ENCODE assay signal across 19 cellular contexts in genomic region chr2:86015006-86015405, GRCh38.
"Had no signal": no experiment of that assay in that cellular context is flagged by ENCODE, and none has a peak within 500 bp of the region (broad histone marks: within the 10 kb centered on the region; RNA-seq: fewer than 3 reads in every experiment).

No MANE protein-coding gene starts in this region.

- H3K27me3 ChIP-seq: body of pancreas, foreskin keratinocyte, testis, upper lobe of right lung had no signal

- H3K4me3 Mint-ChIP-seq: activated naive CD8-positive, alpha-beta T cell treated with anti-CD3 and anti-CD28 coated beads for 36 hours; natural killer cell treated with Interleukin-12 subunit alpha and Interleukin-12 subunit beta and Interleukin-15 and Interleukin-18, amount 100 ng/mL, for 72 hours; stimulated activated naive CD8-positive, alpha-beta T cell treated with anti-CD3 and anti-CD28 coated beads, Interleukin-15, amount 100 ng/mL, for 72 hours; WTC11 had no signal

- H3K4me3 ChIP-seq: body of pancreas, skin epidermis, testis, upper lobe of right lung had no signal

- H3K27me3 Mint-ChIP-seq: activated naive CD8-positive, alpha-beta T cell treated with anti-CD3 and anti-CD28 coated beads for 36 hours; natural killer cell treated with Interleukin-12 subunit alpha and Interleukin-12 subunit beta and Interleukin-15 and Interleukin-18, amount 100 ng/mL, for 72 hours; stimulated activated naive CD8-positive, alpha-beta T cell treated with anti-CD3 and anti-CD28 coated beads, Interleukin-15, amount 100 ng/mL, for 72 hours had no signal

- H3K4me1 Mint-ChIP-seq: WTC11 had no signal

- H3K27ac Mint-ChIP-seq: activated naive CD8-positive, alpha-beta T cell treated with anti-CD3 and anti-CD28 coated beads for 36 hours; natural killer cell treated with Interleukin-12 subunit alpha and Interleukin-12 subunit beta and Interleukin-15 and Interleukin-18, amount 100 ng/mL, for 72 hours; WTC11 had no signal

- H3K36me3 ChIP-seq: upper lobe of right lung had no signal

- ATAC-seq: body of pancreas; foreskin keratinocyte; natural killer cell treated with Interleukin-12 subunit alpha and Interleukin-12 subunit beta and Interleukin-15 and Interleukin-18, amount 100 ng/mL, for 72 hours; stimulated activated naive CD8-positive, alpha-beta T cell treated with anti-CD3 and anti-CD28 coated beads, Interleukin-15, amount 100 ng/mL, for 72 hours; upper lobe of right lung; WTC11 had no signal

- H3K9me3 ChIP-seq: testis, upper lobe of right lung had no signal

- DNase-seq: activated gamma-delta T cell; activated naive CD8-positive, alpha-beta T cell treated with anti-CD3 and anti-CD28 coated beads for 36 hours; amygdala; body of pancreas; central memory CD4-positive, alpha-beta T cell; cortex of kidney; effector CD8-positive, alpha-beta T cell; foreskin keratinocyte; glutamatergic neuron; kidney glomerular epithelial cell; mesendoderm; stimulated activated CD4-positive, alpha-beta T cell treated with anti-CD3 and anti-CD28 coated beads, Interleukin-4, amount 100 ng/mL, for 24 hours; stimulated activated naive CD8-positive, alpha-beta T cell treated with anti-CD3 and anti-CD28 coated beads, Interleukin-15, amount 100 ng/mL, for 72 hours; T-helper 2 cell; testis; upper lobe of right lung had no signal
